ENCODE assay signal across 8 cellular contexts in the genomic region with DNA sequence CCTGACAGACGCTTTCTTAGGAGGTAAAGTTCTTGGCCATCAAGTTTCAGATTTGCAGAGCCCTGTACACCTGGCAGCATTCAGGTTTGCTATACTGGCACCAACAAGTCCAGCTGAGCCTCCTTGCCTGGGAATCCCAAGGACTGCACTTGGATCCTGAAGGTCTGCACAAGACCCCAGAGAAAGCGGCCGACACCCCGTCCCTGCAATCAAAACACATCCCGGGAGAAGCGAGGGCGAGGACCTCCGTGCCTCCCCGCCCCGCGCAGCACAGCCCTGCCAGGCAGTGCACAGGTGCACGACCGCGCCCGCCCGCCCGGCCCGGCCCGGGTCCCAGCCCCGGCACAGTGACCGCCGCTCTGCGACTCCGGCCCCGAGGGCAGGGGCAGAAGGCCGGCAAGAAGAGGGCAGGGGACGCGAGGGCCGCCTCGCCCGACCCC. TPM values are rescaled to one million over a fixed set of nuclear protein-coding genes. Genes with fewer than 3 reads are reported as not detected.
DNase-seq lines count a peak whose midpoint lies in the region; ATAC-seq, FAIRE-seq and TF ChIP-seq lines count a peak whose summit lies in the region.

No MANE protein-coding gene starts in this region.

- TF ChIP-seq CTCF in keratinocyte (optimal IDR thresholded peaks at IDR 0.05 in 1 of 3, IDR thresholded peaks at IDR 0.05 in 1 of 3, conservative IDR thresholded peaks at IDR 0.05 in 1 of 3; ENCODE audit: extremely low read depth in 1 of 3, insufficient read depth in 2 of 3, low read length in 3 of 3) = no peak

- dilution Hi-C loops in keratinocyte (cut with MboI; ENCODE audit: extremely low pct_ligation_motif_present, low sequenced_read_pairs) = loop anchor here (25.0 kb wide), 1 partner anchor 99 kb away; no protein-coding TSS in a partner anchor

- H3K79me2 ChIP-seq in keratinocyte (ENCODE audit: control insufficient read depth, insufficient read depth, low read length) = peaks cover 55% of the 10 kb centered on the region

- H3K9ac ChIP-seq in keratinocyte (ENCODE audit: control insufficient read depth, extremely low read depth, insufficient read depth, low read length) = peak overlapping the region; percentile 88
- H3K9ac ChIP-seq in subcutaneous abdominal adipose tissue (ENCODE audit: low read length in 5 of 5) = peak overlapping the region; percentile 8 to 89 (median 86)

- FAIRE-seq in keratinocyte (lab: Jason Lieb, UNC) (no peak), GM12891 (lab: Jason Lieb, UNC) (no peak)

- H3K27ac ChIP-seq in angular gyrus (ENCODE audit: low read depth, low read length) (peak overlapping the region; percentile 72), keratinocyte (ENCODE audit: control insufficient read depth, insufficient read depth, low read length) (peak overlapping the region; percentile 88), subcutaneous abdominal adipose tissue (ENCODE audit: low read depth, low read length) (peak overlapping the region; percentile 88)

- H3K27me3 ChIP-seq in keratinocyte (ENCODE audit: control insufficient read depth, extremely low read depth, insufficient read depth, low read length) (no peaks in the 10 kb centered on the region), subcutaneous abdominal adipose tissue (ENCODE audit: control insufficient read depth in 5 of 5, insufficient read depth in 4 of 5, low read length in 5 of 5) (no peaks in the 10 kb centered on the region)

- H3K4me2 ChIP-seq in keratinocyte (ENCODE audit: control insufficient read depth, extremely low read depth, insufficient read depth, low read depth, low read length) = peak overlapping the region; percentile 82

- peaks cover 13% of the 10 kb centered on the region for H4K20me1 ChIP-seq in keratinocyte (ENCODE audit: control insufficient read depth, extremely low read depth, insufficient read depth, low read length)

- H3K4me3 ChIP-seq in keratinocyte (ENCODE audit: control insufficient read depth in 2 of 3, extremely low read depth in 1 of 3, insufficient read depth in 2 of 3, low read depth in 1 of 3, low read length in 3 of 3) (peak overlapping the region; percentile 85 to 96 (median 95)), subcutaneous abdominal adipose tissue (ENCODE audit: low read depth in 1 of 5, low read length in 5 of 5) (peak overlapping the region; percentile 72 to 91 (median 86))

- no peaks in the 10 kb centered on the region for H3K9me1 ChIP-seq in keratinocyte (ENCODE audit: control insufficient read depth, extremely low read depth, insufficient read depth, low read length)

- ATAC-seq in HG03520 (IDR thresholded peaks at IDR 0.05; ENCODE audit: unreplicated experiment) = peak; percentile 7

- TF ChIP-seq POLR2A in GM12891 (IDR thresholded peaks at IDR 0.05; ENCODE audit: low read depth, low read length) = no peak

- DNase-seq in activated gamma-delta T cell treated with Interleukin-2 at 50 U/mL for 16 hours (peak; percentile 9), activated gamma-delta T cell (lab: John Stamatoyannopoulos, UW) (no peak), keratinocyte (ENCODE audit: low read depth, low spot score) (no peak), GM12891 (ENCODE audit: insufficient read length, low spot score) (no peak), hippocampal formation (lab: John Stamatoyannopoulos, UW) (no peak)

- H3K36me3 ChIP-seq in keratinocyte (ENCODE audit: control insufficient read depth in 2 of 2, extremely low read depth in 1 of 2, insufficient read depth in 2 of 2, low read length in 2 of 2) (no peaks in the 10 kb centered on the region), subcutaneous abdominal adipose tissue (ENCODE audit: control insufficient read depth in 5 of 5, insufficient read depth in 5 of 5, low read length in 5 of 5) (no peaks in the 10 kb centered on the region)

- H3K4me1 ChIP-seq in keratinocyte (ENCODE audit: control insufficient read depth, extremely low read depth, insufficient read depth, low read length) (peaks cover 22% of the 10 kb centered on the region), subcutaneous abdominal adipose tissue (ENCODE audit: control insufficient read depth in 5 of 5, insufficient read depth in 5 of 5, low read length in 5 of 5) (peaks cover 5 to 34% (median 33%) of the 10 kb centered on the region in 5 donors)

- no peak overlapping the region for H2AFZ ChIP-seq in keratinocyte (ENCODE audit: control insufficient read depth, low read length)

- H3K9me3 ChIP-seq in keratinocyte (ENCODE audit: control insufficient read depth, low read depth, low read length) (no peaks in the 10 kb centered on the region), subcutaneous abdominal adipose tissue (ENCODE audit: control insufficient read depth in 5 of 5, low read length in 5 of 5) (no peaks in the 10 kb centered on the region)

TF ChIP-seq in GM12891, 5 proteins besides CTCF, POLR2A, EP300 and RAD21:
- TF ChIP-seq SPI1 (IDR thresholded peaks at IDR 0.05; ENCODE audit: low read depth, low read length) (no peak), TAF1 (IDR thresholded peaks at IDR 0.05; ENCODE audit: low read depth, low read length) (no peak), POLR2AphosphoS5 (IDR thresholded peaks at IDR 0.05; ENCODE audit: low read depth, low read length) (no peak), PAX5 (IDR thresholded peaks at IDR 0.05; ENCODE audit: insufficient read depth, low read length, severe bottlenecking) (no peak), POU2F2 (IDR thresholded peaks at IDR 0.05; ENCODE audit: low read depth, low read length) (no peak)

RNA-seq across cellular contexts. Expression of a gene that starts 0.6 kb away (rescaled TPM):
- 5.6 to 14.3 TPM (median 6.5 TPM) in 3 replicates for polyA plus RNA-seq in keratinocyte
- 8.2 TPM for polyA plus RNA-seq in keratinocyte (2011; ENCODE audit: low read depth)
- 4.9 and 10.8 TPM in 2 replicates for polyA plus RNA-seq in keratinocyte (2011; cell fraction: cytosol; rRNA removed)
- 33.6 and 38.9 TPM in 2 replicates for polyA plus RNA-seq in keratinocyte (2011; cell fraction: nucleus; rRNA removed)
- 22.3 and 39.1 TPM in 2 replicates for polyA plus RNA-seq in keratinocyte (2012; ENCODE audit: low replicate concordance)
- polyA minus RNA-seq in keratinocyte = 28.4 to 116 TPM (median 38.1 TPM) in 3 replicates
- polyA minus RNA-seq in keratinocyte (2011; cell fraction: cytosol; rRNA and poly(A)+ RNA removed) = 52.6 TPM
- polyA minus RNA-seq in keratinocyte (2011; cell fraction: nucleus; rRNA and poly(A)+ RNA removed) = 49.2 and 94.8 TPM in 2 replicates
- polyA plus RNA-seq in GM12891 (2012; ENCODE audit: low read depth, missing spikeins) = 28.1 TPM

RNA-seq across cellular contexts. Expression of a gene that starts 43.3 kb away (rescaled TPM):
- polyA plus RNA-seq in keratinocyte = 0.12 to 0.24 TPM in 2 of 3 replicates, not detected in the other
- not detected for polyA plus RNA-seq in keratinocyte (2011; ENCODE audit: low read depth)
- polyA plus RNA-seq in keratinocyte (2011; cell fraction: cytosol; rRNA removed) = 0.11 TPM in 1 of 2 replicates, not detected in the other
- 0.19 and 0.29 TPM in 2 replicates for polyA plus RNA-seq in keratinocyte (2011; cell fraction: nucleus; rRNA removed)
- polyA plus RNA-seq in keratinocyte (2012; ENCODE audit: low replicate concordance) = not detected in 2 replicates
- 1.8 TPM in 1 of 3 replicates, not detected in the others for polyA minus RNA-seq in keratinocyte
- polyA minus RNA-seq in keratinocyte (2011; cell fraction: cytosol; rRNA and poly(A)+ RNA removed) = not detected
- not detected in 2 replicates for polyA minus RNA-seq in keratinocyte (2011; cell fraction: nucleus; rRNA and poly(A)+ RNA removed)
- not detected for polyA plus RNA-seq in GM12891 (2012; ENCODE audit: low read depth, missing spikeins)
